Comparison of ENCODE assay signal across 8 cellular contexts in the genomic region with DNA sequence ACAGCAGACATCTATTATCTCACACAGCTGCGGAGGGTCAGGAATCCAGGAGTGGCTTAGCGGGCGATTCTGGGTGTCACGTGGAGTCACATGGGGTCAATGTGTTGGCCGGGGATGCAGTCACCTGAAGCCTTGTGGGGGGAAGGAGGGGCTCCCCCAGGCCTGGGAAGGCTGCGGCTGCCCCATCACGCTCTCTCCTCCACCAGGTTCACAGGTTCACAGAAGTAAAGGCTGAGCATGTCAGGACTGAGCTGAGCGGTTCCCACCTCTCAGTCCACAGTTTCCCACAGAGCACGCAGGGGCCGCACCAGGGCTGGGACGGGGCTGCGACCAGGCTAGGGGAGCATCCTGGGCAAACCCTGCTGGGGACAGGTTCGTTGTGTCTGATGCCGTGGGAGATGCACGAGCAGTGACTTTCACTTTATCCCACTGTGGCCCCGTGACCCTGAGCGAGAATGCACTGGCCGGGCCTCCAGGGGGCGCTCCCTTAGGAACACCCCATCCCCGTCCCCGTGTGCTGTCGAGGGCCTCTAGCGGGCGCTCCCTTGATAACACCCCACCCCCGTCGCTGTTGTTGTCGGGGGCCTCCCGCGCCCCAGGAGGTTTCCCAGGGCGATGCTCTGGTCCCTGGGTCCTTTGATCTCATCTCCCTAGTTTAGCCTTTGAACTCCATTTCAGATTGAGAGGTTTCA.
DNase-seq lines count a peak whose midpoint lies in the region; ATAC-seq, FAIRE-seq and TF ChIP-seq lines count a peak whose summit lies in the region.

No MANE protein-coding gene starts in this region.

- POLR2A ChIA-PET in A673 (lab: Charles Lee; ENCODE audit: low non-redundant PET) = no interaction called here

- H3K27me3 ChIP-seq in A673 (replicated peaks; ENCODE audit: insufficient read depth, low read depth, low read length, poor library complexity) = no peaks in the 10 kb centered on the region
- no peaks in the 10 kb centered on the region for H3K27me3 ChIP-seq in muscle layer of duodenum (ENCODE audit: low read depth, low read length)

- H3K4me1 ChIP-seq in A673 (ENCODE audit: insufficient read depth, low read length, poor library complexity, severe bottlenecking) = peaks cover 6% of the 10 kb centered on the region
- H3K4me1 ChIP-seq in muscle layer of duodenum (ENCODE audit: control insufficient read depth in 1 of 2, insufficient read depth in 2 of 2, low read length in 2 of 2) = peaks cover 0 to 18% of the 10 kb centered on the region in 2 donors

- TF ChIP-seq CTCF in A673 (conservative IDR thresholded peaks at IDR 0.05; ENCODE audit: low read depth, low read length) (peak; percentile 96), epithelial cell of proximal tubule (conservative IDR thresholded peaks at IDR 0.05; ENCODE audit: low read depth, low read length) (peak; percentile 99)

- ATAC-seq in HG02973 (IDR thresholded peaks at IDR 0.05; ENCODE audit: unreplicated experiment) = peak; percentile 82

- H3K27ac ChIP-seq in A673 (ENCODE audit: low read depth, low read length, poor library complexity, severe bottlenecking) = no peak overlapping the region
- H3K27ac ChIP-seq in muscle layer of duodenum (ENCODE audit: low read length) = no peak overlapping the region

- intact Hi-C loops in A673 (cut with micrococcal nuclease; ENCODE audit: unreplicated experiment) = no loop called here

- CTCF ChIA-PET in A673 (lab: Charles Lee) = interaction anchor here (0.6 to 1.2 kb wide), 3 partner anchors 11 to 130 kb away, joined by 3 to 5 read pairs (median 3); no protein-coding TSS in a partner anchor

- peak; percentile 95 for FAIRE-seq in GM18507 (lab: Jason Lieb, UNC)

- DNase-seq in A673 (ENCODE audit: low spot score) (peak; percentile 79), GM18507 (ENCODE audit: extremely low spot score, insufficient read length, low read depth) (peak; percentile 85), NCI-H82 (lab: John Stamatoyannopoulos, UW) (peak; percentile 93), epithelial cell of proximal tubule (ENCODE audit: low read depth) (no peak)
- peak; percentile 81 for DNase-seq in activated CD8-positive, alpha-beta memory T cell treated with anti-CD3 and anti-CD28 coated beads, Interleukin-2, amount 50 U/mL, for 1 hour (ENCODE audit: extremely low read depth)
- peak; percentile 78 for DNase-seq in stimulated activated CD8-positive, alpha-beta memory T cell treated with anti-CD3 and anti-CD28 coated beads, Interleukin-7, amount 100 ng/mL, for 24 hours (ENCODE audit: low read depth)

- H3K36me3 ChIP-seq in A673 (ENCODE audit: insufficient read depth, low read length, poor library complexity, severe bottlenecking) = no peaks in the 10 kb centered on the region
- peaks cover 0 to 3% of the 10 kb centered on the region in 2 donors for H3K36me3 ChIP-seq in muscle layer of duodenum (ENCODE audit: control insufficient read depth in 1 of 2, insufficient read depth in 2 of 2, low read length in 2 of 2)

- H3K9me3 ChIP-seq in A673 (ENCODE audit: low read depth, low read length, poor library complexity, severe bottlenecking) (no peaks in the 10 kb centered on the region), muscle layer of duodenum (ENCODE audit: control insufficient read depth in 1 of 2, low read length in 2 of 2) (no peaks in the 10 kb centered on the region)

- BruUV-seq in A673 (replicated peaks; lab: Mats Ljungman, UMichigan) = no TSS peak

- no peak overlapping the region for H3K4me3 ChIP-seq in A673 (ENCODE audit: low read depth, low read length, poor library complexity, severe bottlenecking)
- peak overlapping the region; percentile 51 for H3K4me3 ChIP-seq in epithelial cell of proximal tubule (ENCODE audit: low read depth, low read length)
- peak overlapping the region; percentile 44 to 46 for H3K4me3 ChIP-seq in muscle layer of duodenum (ENCODE audit: low read depth in 1 of 2, low read length in 2 of 2)
